In the genomic region with DNA sequence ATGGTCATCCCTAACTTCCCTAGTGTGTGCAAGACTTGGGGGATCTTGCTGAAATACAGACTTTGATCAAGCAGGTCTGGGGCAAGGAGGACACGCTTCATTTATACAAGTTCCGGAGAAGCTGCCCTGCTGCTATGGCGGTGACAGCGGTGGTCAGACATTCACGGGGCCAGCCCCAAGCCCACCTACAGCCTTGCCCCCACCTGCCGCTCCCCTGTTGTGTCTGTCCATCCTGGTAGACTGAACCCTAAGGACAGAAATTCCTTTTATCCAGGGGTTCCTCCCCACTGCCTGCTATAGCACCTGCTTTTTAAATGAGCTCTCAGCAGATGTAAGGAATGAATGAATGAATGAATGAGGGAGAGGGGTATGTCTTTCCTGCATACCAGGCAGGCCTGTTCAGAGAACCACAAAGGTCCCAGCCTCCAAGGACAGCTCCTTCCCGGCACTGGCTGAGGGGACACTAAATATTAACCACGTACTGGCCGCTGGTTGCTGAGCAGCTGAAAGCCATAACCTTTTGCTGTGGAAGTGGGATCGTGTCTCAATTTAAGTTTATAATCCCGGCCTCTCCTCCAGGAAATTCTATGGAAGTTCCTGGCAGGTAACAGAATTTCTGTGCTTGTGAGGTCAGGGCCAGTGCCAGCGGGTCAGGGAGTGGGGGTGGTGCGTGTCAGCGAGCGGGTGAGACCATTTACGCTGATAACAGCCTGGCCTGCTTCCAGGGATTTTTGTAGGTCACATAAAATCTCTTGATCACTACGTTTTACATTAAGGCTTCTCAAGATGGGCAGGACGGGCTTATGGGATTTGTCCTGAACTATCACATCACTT, we compare ENCODE assay signal across 6 cellular contexts. TPM values are rescaled to one million over a fixed set of nuclear protein-coding genes. Genes with fewer than 3 reads are reported as not detected.
A peak's percentile ranks its signal among the peaks of the same experiment; 100 is the strongest.
DNase-seq lines count a peak whose midpoint lies in the region; ATAC-seq and TF ChIP-seq lines count a peak whose summit lies in the region.

No MANE protein-coding gene starts in this region.

- H3K4me1 ChIP-seq in tibial artery: peaks cover 0 to 50% (median 29%) of the 10 kb centered on the region in 4 donors

- peak overlapping the region; percentile 78 to 86 for H3K27ac ChIP-seq in tibial artery

- no peaks in the 10 kb centered on the region for H3K27me3 ChIP-seq in tibial artery

- intact Hi-C loops in tibial artery (cut with DNase I; ENCODE audit: low total_unique reads) (no loop called here), head of caudate nucleus (cut with DNase I) (loop anchor here (5.0 kb wide), 1 partner anchor 121 kb away; no protein-coding TSS in a partner anchor)

- no peaks in the 10 kb centered on the region for H3K27me3 Mint-ChIP-seq in activated T-cell treated with anti-CD3 and anti-CD28 coated beads, Interleukin-2, amount 50 U/mL, for 4 hours (ENCODE audit: low read depth)
- H3K27me3 Mint-ChIP-seq in glutamatergic neuron (ENCODE audit: unreplicated experiment): peaks cover 32% of the 10 kb centered on the region

- H3K9me3 Mint-ChIP-seq in activated T-cell treated with anti-CD3 and anti-CD28 coated beads, Interleukin-2, amount 50 U/mL, for 4 hours: no peaks in the 10 kb centered on the region
- H3K9me3 Mint-ChIP-seq in glutamatergic neuron (ENCODE audit: unreplicated experiment): peaks cover 32% of the 10 kb centered on the region

- H3K9me3 ChIP-seq in tibial artery: no peaks in the 10 kb centered on the region

- peaks cover 9 to 22% (median 11%) of the 10 kb centered on the region in 3 donors for H3K36me3 ChIP-seq in tibial artery

- no peak for DNase-seq in activated T-cell treated with anti-CD3 and anti-CD28 coated beads, Interleukin-2, amount 50 U/mL, for 4 hours
- no peak for DNase-seq in activated T-cell treated with anti-CD3 and anti-CD28 coated beads, Interleukin-2, amount 50 U/mL, for 1 hour
- DNase-seq in glutamatergic neuron (no peak), tibial artery (no peak), NCI-H510A (lab: John Stamatoyannopoulos, UW) (no peak), head of caudate nucleus (no peak)

- ATAC-seq in activated T-cell treated with anti-CD3 and anti-CD28 coated beads, Interleukin-2, amount 50 U/mL, for 4 hours: no peak

- H3K4me1 Mint-ChIP-seq in activated T-cell treated with anti-CD3 and anti-CD28 coated beads, Interleukin-2, amount 50 U/mL, for 4 hours (ENCODE audit: low read depth): peaks cover 50% of the 10 kb centered on the region
- H3K4me1 Mint-ChIP-seq in glutamatergic neuron (ENCODE audit: low read depth, unreplicated experiment): peaks cover 54% of the 10 kb centered on the region

- TF ChIP-seq CTCF in glutamatergic neuron (IDR thresholded peaks at IDR 0.05; ENCODE audit: partially characterized antibody, unreplicated experiment) (no peak), tibial artery (IDR thresholded peaks at IDR 0.05) (no peak)

- H3K4me3 ChIP-seq in tibial artery: peak overlapping the region in 1 of 2 donors; percentile 37

- peak overlapping the region; percentile 59 for H3K4me3 Mint-ChIP-seq in activated T-cell treated with anti-CD3 and anti-CD28 coated beads, Interleukin-2, amount 50 U/mL, for 4 hours
- H3K4me3 Mint-ChIP-seq in glutamatergic neuron (ENCODE audit: unreplicated experiment): peak overlapping the region; percentile 80

- H3K27ac Mint-ChIP-seq in glutamatergic neuron (ENCODE audit: unreplicated experiment): peak overlapping the region; percentile 100

- H3K36me3 Mint-ChIP-seq in activated T-cell treated with anti-CD3 and anti-CD28 coated beads, Interleukin-2, amount 50 U/mL, for 4 hours (ENCODE audit: insufficient read depth): peaks cover 9% of the 10 kb centered on the region
- no peaks in the 10 kb centered on the region for H3K36me3 Mint-ChIP-seq in glutamatergic neuron (ENCODE audit: unreplicated experiment)

RNA-seq across cellular contexts. Expression of gene TSSK6, which starts 27.1 kb away (rescaled TPM):
- 1 to 10 TPM; 3.6 to 3.8 (median 3.8) TPM for total RNA-seq in activated T-cell treated with anti-CD3 and anti-CD28 coated beads, Interleukin-2, amount 50 U/mL, for 4 hours
- 1.7 TPM for total RNA-seq in glutamatergic neuron (ENCODE audit: unreplicated experiment)

RNA-seq across cellular contexts. Expression of gene NDUFA13, which starts 27.8 kb away (rescaled TPM):
- total RNA-seq in activated T-cell treated with anti-CD3 and anti-CD28 coated beads, Interleukin-2, amount 50 U/mL, for 4 hours: 100 to 1,000 TPM; 431 to 445 (median 436) TPM
- total RNA-seq in glutamatergic neuron (ENCODE audit: unreplicated experiment): 394 TPM

RNA-seq across cellular contexts. Expression of gene YJEFN3, which starts 40.5 kb away (rescaled TPM):
- total RNA-seq in activated T-cell treated with anti-CD3 and anti-CD28 coated beads, Interleukin-2, amount 50 U/mL, for 4 hours: 10 to 100 TPM; 10.6 to 13.7 (median 13.4) TPM
- total RNA-seq in glutamatergic neuron (ENCODE audit: unreplicated experiment): 21.6 TPM

RNA-seq across cellular contexts. Expression of gene CILP2, which starts 49.8 kb away (rescaled TPM):
- total RNA-seq in activated T-cell treated with anti-CD3 and anti-CD28 coated beads, Interleukin-2, amount 50 U/mL, for 4 hours: under 1 TPM; 0.13 to 0.19 (median 0.18) TPM
- total RNA-seq in glutamatergic neuron (ENCODE audit: unreplicated experiment): 40.9 TPM
